In the genomic region with DNA sequence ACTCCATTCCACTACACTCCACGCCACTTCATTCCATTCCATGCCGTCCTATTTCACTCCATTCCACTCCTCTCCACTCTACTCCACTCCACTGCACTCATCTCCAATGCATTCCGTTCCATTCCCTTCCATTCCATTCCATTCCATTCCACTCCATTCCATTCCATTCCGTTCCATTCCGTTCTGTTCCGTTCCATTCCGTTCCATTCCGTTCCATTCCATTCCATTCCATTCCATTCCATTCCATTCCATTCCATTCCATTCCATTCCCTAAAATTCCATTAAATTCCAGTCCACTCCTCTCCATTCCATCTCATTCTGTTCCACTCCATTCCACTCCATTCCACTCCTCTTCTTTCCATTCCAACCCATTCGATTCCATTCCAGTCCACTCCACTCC, we compare ENCODE assay signal across 19 cellular contexts.
DNase-seq lines count a peak whose midpoint lies in the region; ATAC-seq and TF ChIP-seq lines count a peak whose summit lies in the region.
"Had no signal": no experiment of that assay in that cellular context is flagged by ENCODE, and none has a peak within 500 bp of the region (broad histone marks: within the 10 kb centered on the region; RNA-seq: fewer than 3 reads in every experiment).

No MANE protein-coding gene starts in this region.

- H3K4me3 ChIP-seq in heart left ventricle: no peak overlapping the region
- no peak overlapping the region for H3K4me3 ChIP-seq in left ventricle myocardium inferior
- H3K4me3 ChIP-seq in fibroblast of mammary gland (ENCODE audit: control insufficient read depth, low read depth, low read length): no peak overlapping the region
- no peak overlapping the region for H3K4me3 ChIP-seq in mesenchymal stem cell (ENCODE audit: insufficient read depth in 1 of 2, low read depth in 1 of 2, low read length in 2 of 2)
- H3K4me3 ChIP-seq in aorta (ENCODE audit: low read length in 2 of 2): no peak overlapping the region
- H3K4me3 ChIP-seq: BLaER1, GM12878, GM23338, PC-9 had no signal

- no peaks in the 10 kb centered on the region for H3K79me1 ChIP-seq in mesenchymal stem cell (replicated peaks; ENCODE audit: low read length, poor library complexity, severe bottlenecking)

- no peak for TF ChIP-seq POLR2A in heart left ventricle (IDR thresholded peaks at IDR 0.05)

- H4K91ac ChIP-seq in mesenchymal stem cell (ENCODE audit: low read length): no peak overlapping the region

- H3K9me3 ChIP-seq in heart left ventricle (peaks cover 0 to 23% (median 0%) of the 10 kb centered on the region in 12 donors), left ventricle myocardium inferior (replicated peaks) (peaks cover 26% of the 10 kb centered on the region), mesenchymal stem cell (ENCODE audit: control insufficient read depth, low read length) (peaks cover 8% of the 10 kb centered on the region), aorta (ENCODE audit: control insufficient read depth, low read length) (peaks cover 13% of the 10 kb centered on the region)

- no peak overlapping the region for H2BK5ac ChIP-seq in mesenchymal stem cell (ENCODE audit: low read depth, low read length, poor library complexity, severe bottlenecking)

- TF ChIP-seq CTCF in heart left ventricle (IDR thresholded peaks at IDR 0.05): no peak
- no peak for TF ChIP-seq CTCF in left ventricle myocardium inferior (IDR thresholded peaks at IDR 0.05; ENCODE audit: borderline replicate concordance)
- no peak for TF ChIP-seq CTCF in fibroblast of mammary gland (conservative IDR thresholded peaks at IDR 0.05; ENCODE audit: control insufficient read depth, insufficient read depth, low read depth, low read length)

- H3K4ac ChIP-seq in mesenchymal stem cell (ENCODE audit: low read depth in 1 of 2, low read length in 2 of 2): no peak overlapping the region

- intact Hi-C loops in heart left ventricle (cut with DNase I) (no loop called here), left ventricle myocardium inferior (cut with micrococcal nuclease) (no loop called here), aorta (cut with DNase I) (no loop called here)

- WGBS in heart left ventricle, 4 donors: 11 to 50% (median 32%) methylated on average over 5 to 9 of the region's 9 CpGs
- WGBS in mesenchymal stem cell: 48% methylated on average over 9 of the region's 9 CpGs
- 22 to 48% methylated on average over 5 to 9 of the region's 9 CpGs for WGBS in aorta, 2 donors

- H2AK5ac ChIP-seq in mesenchymal stem cell (ENCODE audit: low read length, severe bottlenecking): no peak overlapping the region

- DNase-seq in heart left ventricle (no peak), left ventricle myocardium inferior (no peak), fibroblast of mammary gland (ENCODE audit: low read depth) (peak; percentile 10), mesenchymal stem cell (peak; percentile 0), aorta (no peak), anterior cingulate cortex (lab: John Stamatoyannopoulos, UW) (no peak)
- DNase-seq: CD8-positive, alpha-beta T cell; DND-41; GDM1; NCI-H1105; NCI-H1694; NCI-H510A treated with DMSO at 0.1 percent for 48 hours; PC-9 had no signal

- no peak overlapping the region for H2BK120ac ChIP-seq in mesenchymal stem cell (ENCODE audit: low read depth, low read length)

- no peak overlapping the region for H3K9ac ChIP-seq in mesenchymal stem cell (ENCODE audit: low read length)
- H3K9ac ChIP-seq: BLaER1, KMS-11 had no signal

- no peak overlapping the region for H2BK12ac ChIP-seq in mesenchymal stem cell (ENCODE audit: low read length in 2 of 2)

- H3K4me1 ChIP-seq in heart left ventricle (no peaks in the 10 kb centered on the region), left ventricle myocardium inferior (no peaks in the 10 kb centered on the region), mesenchymal stem cell (ENCODE audit: control insufficient read depth, insufficient read depth, low read depth, low read length) (no peaks in the 10 kb centered on the region), aorta (ENCODE audit: control insufficient read depth in 1 of 2, insufficient read depth in 2 of 2, low read length in 2 of 2) (no peaks in the 10 kb centered on the region)
- H3K4me1 ChIP-seq: BLaER1 had no signal

- no peak overlapping the region for H2AFZ ChIP-seq in mesenchymal stem cell (ENCODE audit: low read depth, low read length)
- H2AFZ ChIP-seq: GM23338, PC-9 had no signal

- no peak overlapping the region for H2BK15ac ChIP-seq in mesenchymal stem cell (ENCODE audit: low read depth, poor library complexity, severe bottlenecking)

- no peak overlapping the region for H3K23ac ChIP-seq in mesenchymal stem cell (ENCODE audit: low read length in 2 of 2)

- H3K27ac ChIP-seq in heart left ventricle (no peak overlapping the region), left ventricle myocardium inferior (replicated peaks) (no peak overlapping the region), mesenchymal stem cell (ENCODE audit: low read length, poor library complexity, severe bottlenecking) (no peak overlapping the region), aorta (ENCODE audit: low read depth in 1 of 2, low read length in 2 of 2) (no peak overlapping the region)
- H3K27ac ChIP-seq: BLaER1, KMS-11, PC-9 had no signal

- H3K4me2 ChIP-seq in mesenchymal stem cell (ENCODE audit: low read length, poor library complexity, severe bottlenecking): no peak overlapping the region
- H3K4me2 ChIP-seq: BLaER1, GM23338, KMS-11, PC-9 had no signal

- H4K8ac ChIP-seq in mesenchymal stem cell (ENCODE audit: low read length): no peak overlapping the region

- H3K18ac ChIP-seq in mesenchymal stem cell (ENCODE audit: low read depth in 1 of 2, low read length in 2 of 2): no peak overlapping the region

- no peaks in the 10 kb centered on the region for H3K27me3 ChIP-seq in heart left ventricle
- H3K27me3 ChIP-seq in left ventricle myocardium inferior (ENCODE audit: low read depth): no peaks in the 10 kb centered on the region
- H3K27me3 ChIP-seq in mesenchymal stem cell (ENCODE audit: control insufficient read depth in 1 of 2, insufficient read depth in 1 of 2, low read length in 2 of 2): no peaks in the 10 kb centered on the region
- H3K27me3 ChIP-seq in aorta (ENCODE audit: control insufficient read depth in 1 of 2, insufficient read depth in 2 of 2, low read length in 1 of 2): no peaks in the 10 kb centered on the region
- H3K27me3 ChIP-seq: BLaER1 had no signal

- no peaks in the 10 kb centered on the region for H3K36me3 ChIP-seq in heart left ventricle
- no peaks in the 10 kb centered on the region for H3K36me3 ChIP-seq in left ventricle myocardium inferior
- no peaks in the 10 kb centered on the region for H3K36me3 ChIP-seq in mesenchymal stem cell (ENCODE audit: control insufficient read depth in 1 of 2, insufficient read depth in 2 of 2, low read depth in 1 of 2, low read length in 2 of 2)
- no peaks in the 10 kb centered on the region for H3K36me3 ChIP-seq in aorta (ENCODE audit: control insufficient read depth in 1 of 2, insufficient read depth in 2 of 2, low read length in 1 of 2)
- H3K36me3 ChIP-seq: BLaER1 had no signal

- ATAC-seq in heart left ventricle (peak in 3 of 4 donors; percentile 69 to 72 (median 70)), aorta (ENCODE audit: low FRiP score) (peak; percentile 95), HG03039 (IDR thresholded peaks at IDR 0.05; ENCODE audit: unreplicated experiment) (no peak), HG03439 (IDR thresholded peaks at IDR 0.05; ENCODE audit: unreplicated experiment) (no peak)
- ATAC-seq: CD8-positive, alpha-beta T cell; GM12878; GM23338 had no signal

- H3K14ac ChIP-seq in mesenchymal stem cell (ENCODE audit: low read length in 2 of 2): no peak overlapping the region

Comparison
In these comparisons a context has a peak if more than half of its experiments do, and no peak if none do; other contexts are left out.
1. ATAC-seq: peak in heart left ventricle (3 of 4) and aorta (single experiment); none in HG03039 (single experiment) and HG03439 (single experiment).
2. DNase-seq: peak in fibroblast of mammary gland (single experiment) and mesenchymal stem cell (single experiment); none in heart left ventricle (0 of 5), left ventricle myocardium inferior (single experiment), aorta (0 of 2) and anterior cingulate cortex (0 of 58).